26 cellular contexts compared by ENCODE assay signal in the genomic region with DNA sequence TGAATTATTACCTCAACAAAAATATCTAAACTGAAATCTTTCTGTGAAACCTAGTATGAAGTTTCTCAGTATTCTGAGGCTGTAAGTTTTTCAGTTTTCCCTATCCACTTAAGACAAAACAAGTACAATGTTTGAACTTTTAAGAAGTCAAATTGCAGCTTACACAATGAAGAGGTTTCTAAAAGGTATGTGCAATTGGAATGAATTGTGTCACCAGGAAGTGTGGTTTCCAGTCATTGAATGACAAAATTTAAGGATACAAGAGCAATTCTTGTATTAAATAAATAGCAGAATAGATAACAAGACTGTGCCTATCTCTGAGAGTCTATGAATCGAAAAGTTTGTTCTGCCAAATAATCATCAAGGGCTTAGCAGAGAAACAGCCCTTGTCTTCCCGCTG.
"Had no signal": no experiment of that assay in that cellular context is flagged by ENCODE, and none has a peak within 500 bp of the region (broad histone marks: within the 10 kb centered on the region; RNA-seq: fewer than 3 reads in every experiment).

No MANE protein-coding gene starts in this region.

- H3K4me3 ChIP-seq: colonic mucosa, esophagus squamous epithelium, lung, ovary, psoas muscle, suprapubic skin, transverse colon, upper lobe of right lung, uterus had no signal

- H3K27me3 Mint-ChIP-seq: dendritic cell treated with granulocyte-macrophage colony-stimulating factor and Interleukin-4, amounts not matched to agents 40 ng/mL and 50 ng/mL, for 4 days; memory B cell; stimulated activated naive CD8-positive, alpha-beta T cell treated with anti-CD3 and anti-CD28 coated beads, Interleukin-15, amount 100 ng/mL, for 72 hours had no signal

- H3K36me3 Mint-ChIP-seq: memory B cell; natural killer cell; stimulated activated naive B cell treated with anti-CD40 and anti-IgM and Interleukin-4, amounts not matched to agents 10 μg/mL and 1 μg/mL and 100 μg/mL, for 72 hours had no signal

- H3K4me1 Mint-ChIP-seq: memory B cell; natural killer cell; stimulated activated naive B cell treated with anti-CD40 and anti-IgM and Interleukin-4, amounts not matched to agents 10 μg/mL and 1 μg/mL and 100 μg/mL, for 72 hours; stimulated activated naive CD8-positive, alpha-beta T cell treated with anti-CD3 and anti-CD28 coated beads, Interleukin-15, amount 100 ng/mL, for 72 hours had no signal

- H3K4me3 Mint-ChIP-seq: dendritic cell treated with granulocyte-macrophage colony-stimulating factor and Interleukin-4, amounts not matched to agents 40 ng/mL and 50 ng/mL, for 4 days; memory B cell; natural killer cell; stimulated activated naive B cell treated with anti-CD40 and anti-IgM and Interleukin-4, amounts not matched to agents 10 μg/mL and 1 μg/mL and 100 μg/mL, for 72 hours; stimulated activated naive CD8-positive, alpha-beta T cell treated with anti-CD3 and anti-CD28 coated beads, Interleukin-15, amount 100 ng/mL, for 72 hours had no signal

- FAIRE-seq: endometrium, frontal cortex, islet of Langerhans, small intestine had no signal

- H3K27me3 ChIP-seq: colonic mucosa, esophagus squamous epithelium, ovary, suprapubic skin, transverse colon, upper lobe of right lung, uterus had no signal

- DNase-seq: colonic mucosa; effector memory CD4-positive, alpha-beta T cell; erythroblast; esophagus squamous epithelium; left cardiac atrium; natural killer cell; occipital lobe; ovary; posterior cingulate gyrus; psoas muscle; right cardiac atrium; small intestine; stimulated activated CD4-positive, alpha-beta T cell treated with anti-CD3 and anti-CD28 coated beads, Interleukin-15, amount 100 ng/mL, for 24 hours; stimulated activated CD4-positive, alpha-beta T cell treated with anti-CD3 and anti-CD28 coated beads, Interleukin-2, amount 100 ng/mL, for 48 hours; stimulated activated naive B cell treated with anti-CD40 and anti-IgM and Interleukin-4, amounts not matched to agents 10 μg/mL and 1 μg/mL and 100 μg/mL, for 72 hours; stimulated activated naive CD8-positive, alpha-beta T cell treated with anti-CD3 and anti-CD28 coated beads, Interleukin-15, amount 100 ng/mL, for 72 hours; transverse colon; upper lobe of right lung; uterus had no signal

- H3K36me3 ChIP-seq: colonic mucosa, esophagus squamous epithelium, ovary, suprapubic skin, transverse colon, upper lobe of right lung, uterus had no signal

- H3K27ac Mint-ChIP-seq: dendritic cell treated with granulocyte-macrophage colony-stimulating factor and Interleukin-4, amounts not matched to agents 40 ng/mL and 50 ng/mL, for 4 days; memory B cell; natural killer cell; stimulated activated naive B cell treated with anti-CD40 and anti-IgM and Interleukin-4, amounts not matched to agents 10 μg/mL and 1 μg/mL and 100 μg/mL, for 72 hours; stimulated activated naive CD8-positive, alpha-beta T cell treated with anti-CD3 and anti-CD28 coated beads, Interleukin-15, amount 100 ng/mL, for 72 hours had no signal

- ATAC-seq: left cardiac atrium; natural killer cell; psoas muscle; right cardiac atrium; stimulated activated naive B cell treated with anti-CD40 and anti-IgM and Interleukin-4, amounts not matched to agents 10 μg/mL and 1 μg/mL and 100 μg/mL, for 72 hours; stimulated activated naive CD8-positive, alpha-beta T cell treated with anti-CD3 and anti-CD28 coated beads, Interleukin-15, amount 100 ng/mL, for 72 hours; upper lobe of right lung had no signal

- H3K9me3 Mint-ChIP-seq: dendritic cell treated with granulocyte-macrophage colony-stimulating factor and Interleukin-4, amounts not matched to agents 40 ng/mL and 50 ng/mL, for 4 days; memory B cell; stimulated activated naive B cell treated with anti-CD40 and anti-IgM and Interleukin-4, amounts not matched to agents 10 μg/mL and 1 μg/mL and 100 μg/mL, for 72 hours; stimulated activated naive CD8-positive, alpha-beta T cell treated with anti-CD3 and anti-CD28 coated beads, Interleukin-15, amount 100 ng/mL, for 72 hours had no signal
